ENCODE assay signal across 12 cellular contexts in the genomic region with DNA sequence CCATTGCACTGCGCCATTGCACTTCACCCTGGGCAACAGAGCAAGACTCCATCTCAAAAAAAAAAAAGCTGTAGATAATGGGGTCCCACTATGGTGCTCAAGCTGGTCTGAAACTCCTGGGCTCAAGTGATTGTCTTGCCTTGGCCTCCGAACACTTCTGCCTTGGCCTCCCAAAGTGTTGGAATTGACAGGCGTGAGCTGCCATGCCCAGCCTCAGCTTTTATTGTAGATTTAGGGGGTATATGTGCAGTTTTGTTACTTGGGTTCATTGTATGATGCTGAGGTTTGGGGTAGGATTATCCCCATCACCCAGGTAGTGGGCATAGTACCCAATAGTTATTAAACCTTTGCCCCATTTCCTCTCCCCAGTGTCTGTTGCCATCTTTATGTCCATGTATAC. TPM values are rescaled to one million over a fixed set of nuclear protein-coding genes. Genes with fewer than 3 reads are reported as not detected.
DNase-seq lines count a peak whose midpoint lies in the region; ATAC-seq, FAIRE-seq and TF ChIP-seq lines count a peak whose summit lies in the region.
"Had no signal": no experiment of that assay in that cellular context is flagged by ENCODE, and none has a peak within 500 bp of the region (broad histone marks: within the 10 kb centered on the region; RNA-seq: fewer than 3 reads in every experiment).

No MANE protein-coding gene starts in this region.

- H3K4me1 ChIP-seq in A549 (peaks cover 20% of the 10 kb centered on the region; the same call in 2 of the 3 replicates), DND-41 (ENCODE audit: insufficient read depth, low read length) (peaks cover 37% of the 10 kb centered on the region), upper lobe of right lung (peaks cover 28% of the 10 kb centered on the region)

- TF ChIP-seq POLR2A in A549 (IDR thresholded peaks at IDR 0.05; ENCODE audit: low read length) = no peak

- no peaks in the 10 kb centered on the region for H3K9me2 ChIP-seq in SU-DHL-6 (replicated peaks; ENCODE audit: insufficient read depth, low read length)

- H3F3A ChIP-seq in SU-DHL-6 (ENCODE audit: insufficient read depth) = peaks cover 91% of the 10 kb centered on the region

- H4K20me1 ChIP-seq in DND-41 (ENCODE audit: insufficient read depth, low read length) = peaks cover 40% of the 10 kb centered on the region
- peaks cover 25% of the 10 kb centered on the region for H4K20me1 ChIP-seq in SU-DHL-6 (ENCODE audit: low read depth, low read length)

- 100% methylated on average over 3 of the region's 3 CpGs for WGBS in A549 (ENCODE audit: missing lambda C conversion rate)

- no peak for TF ChIP-seq EP300 in A549 (IDR thresholded peaks at IDR 0.05)

- H3K9me3 ChIP-seq in A549 = no peaks in the 10 kb centered on the region
- H3K9me3 ChIP-seq in DND-41 (ENCODE audit: insufficient read depth, low read length, severe bottlenecking) = no peaks in the 10 kb centered on the region
- H3K9me3 ChIP-seq in SU-DHL-6 (ENCODE audit: insufficient read depth, low read length) = no peaks in the 10 kb centered on the region
- H3K9me3 ChIP-seq in iPS-18c (ENCODE audit: control insufficient read depth, insufficient read depth, low read length) = peaks cover 4% of the 10 kb centered on the region
- no peaks in the 10 kb centered on the region for H3K9me3 ChIP-seq in upper lobe of right lung

- no peak for TF ChIP-seq RAD21 in A549 (conservative IDR thresholded peaks at IDR 0.05 in 1 of 2, IDR thresholded peaks at IDR 0.05 in 1 of 2)

- no peak overlapping the region for H2AFZ ChIP-seq in DND-41 (ENCODE audit: low read depth, low read length)
- no peak overlapping the region for H2AFZ ChIP-seq in SU-DHL-6 (ENCODE audit: low read depth, low read length, severe bottlenecking)

- CTCF ChIA-PET in A549 (lab: Yijun Ruan, JAX) = interaction anchor here (1.4 kb wide), 1 partner anchor 66 kb away, joined by 6 read pairs; no protein-coding TSS in a partner anchor

- FAIRE-seq in A549 (lab: Jason Lieb, UNC) = no peak

- H3K9ac ChIP-seq in DND-41 (ENCODE audit: low read depth, low read length) (no peak overlapping the region), SU-DHL-6 (ENCODE audit: low read length) (no peak overlapping the region)

- POLR2A ChIA-PET in A549 (lab: Yijun Ruan, JAX) = interaction anchor here (1.3 to 2.0 kb wide), 2 partner anchors 12 to 24 kb away, joined by 3 to 6 read pairs; a partner anchor contains a TSS

- no peak for TF ChIP-seq CTCF in A549 (IDR thresholded peaks at IDR 0.05)
- no peak for TF ChIP-seq CTCF in DND-41 (IDR thresholded peaks at IDR 0.05; ENCODE audit: borderline replicate concordance, extremely low read depth, low read length, poor library complexity, severe bottlenecking)
- no peak for TF ChIP-seq CTCF in SU-DHL-6 (IDR thresholded peaks at IDR 0.05; ENCODE audit: insufficient read depth, low read length, poor library complexity, severe bottlenecking)
- no peak for TF ChIP-seq CTCF in upper lobe of right lung (IDR thresholded peaks at IDR 0.05)

- DNase-seq in A549 (ENCODE audit: low read depth in 1 of 2, low spot score in 1 of 2) = no peak
- no peak for DNase-seq in DND-41
- no peak for DNase-seq in AG08396 (ENCODE audit: low spot score)
- DNase-seq in RPMI8226 = no peak
- no peak for DNase-seq in upper lobe of right lung
- no peak for DNase-seq in ureter (ENCODE audit: low spot score)
- DNase-seq: activated CD4-positive, CD25-positive, alpha-beta regulatory T cell treated with anti-CD3 and anti-CD28 coated beads, Interleukin-2, amount 50 U/mL, for 72 hours; aorta; COR-L47; NCI-H2029 treated with DMSO at 0.1 percent for 48 hours had no signal

- H3K4me3 ChIP-seq in A549 (peak overlapping the region; percentile 99), DND-41 (ENCODE audit: low read depth in 1 of 2, low read length in 2 of 2) (no peak overlapping the region), SU-DHL-6 (ENCODE audit: insufficient read depth, low read length, poor library complexity, severe bottlenecking) (no peak overlapping the region), iPS-18c (ENCODE audit: insufficient read depth, low read depth, low read length) (peak overlapping the region; percentile 2; the same call in 1 of the 2 replicates), upper lobe of right lung (no peak overlapping the region)

- H3K27ac ChIP-seq in A549 (no peak overlapping the region), DND-41 (ENCODE audit: low read length) (no peak overlapping the region), SU-DHL-6 (ENCODE audit: low read depth, low read length) (no peak overlapping the region), upper lobe of right lung (no peak overlapping the region)

- H3K27me3 ChIP-seq in DND-41 (ENCODE audit: insufficient read depth, low read length, poor library complexity) (no peaks in the 10 kb centered on the region), SU-DHL-6 (ENCODE audit: low read length) (no peaks in the 10 kb centered on the region), upper lobe of right lung (no peaks in the 10 kb centered on the region)

- intact Hi-C loops in upper lobe of right lung (cut with DNase I) = loop anchor here (10.0 kb wide), 1 partner anchor 144 kb away; no protein-coding TSS in a partner anchor

- peaks cover 55% of the 10 kb centered on the region for H3K79me2 ChIP-seq in DND-41 (ENCODE audit: insufficient read depth, low read length)
- peaks cover 46% of the 10 kb centered on the region for H3K79me2 ChIP-seq in SU-DHL-6 (ENCODE audit: insufficient read depth, low read length)

- no peak for ATAC-seq in A549
- no peak for ATAC-seq in DND-41 (ENCODE audit: insufficient read depth, low read depth)
- ATAC-seq in upper lobe of right lung = no peak

- H3K36me3 ChIP-seq in DND-41 (ENCODE audit: insufficient read depth, low read length) = peaks cover 53% of the 10 kb centered on the region
- peaks cover 52% of the 10 kb centered on the region for H3K36me3 ChIP-seq in SU-DHL-6 (ENCODE audit: low read length)
- peaks cover 43% of the 10 kb centered on the region for H3K36me3 ChIP-seq in upper lobe of right lung

- H3K4me2 ChIP-seq in A549 = peak overlapping the region; percentile 99
- H3K4me2 ChIP-seq in DND-41 (ENCODE audit: insufficient read depth, low read length) = peak overlapping the region; percentile 88; the same call in 1 of the 2 replicates
- H3K4me2 ChIP-seq in SU-DHL-6 (ENCODE audit: low read depth, low read length, poor library complexity, severe bottlenecking) = peak overlapping the region; percentile 14

TF ChIP-seq in A549, 52 proteins besides CTCF, POLR2A, EP300 and RAD21 (continues in another document):
- TF ChIP-seq POLR2AphosphoS2 (conservative IDR thresholded peaks at IDR 0.05; ENCODE audit: low read length) = no peak
- TF ChIP-seq EHF (CRISPR knock-in tag; IDR thresholded peaks at IDR 0.05) = no peak
- no peak for TF ChIP-seq CEBPB (IDR thresholded peaks at IDR 0.05)
- no peak for TF ChIP-seq CBX8 (IDR thresholded peaks at IDR 0.05)
- no peak for TF ChIP-seq BHLHE40 (IDR thresholded peaks at IDR 0.05; ENCODE audit: low read depth, low read length)
- no peak for TF ChIP-seq HOXA7 (CRISPR knock-in tag; IDR thresholded peaks at IDR 0.05)
- no peak for TF ChIP-seq ZNF302 (CRISPR knock-in tag; IDR thresholded peaks at IDR 0.05)
- TF ChIP-seq CBX2 (IDR thresholded peaks at IDR 0.05; ENCODE audit: borderline replicate concordance, low read depth) = no peak
- no peak for TF ChIP-seq ZFP36 (IDR thresholded peaks at IDR 0.05; ENCODE audit: borderline replicate concordance, partially characterized antibody)

RNA-seq across cellular contexts. Expression of a gene that starts 11.4 kb away (rescaled TPM):
- polyA plus RNA-seq in A549 (2011; rRNA removed) (52.7 and 70.6 TPM in 2 replicates), A549 (2017; fragmentation: RNase III; extraction: RNeasy Plus Mini Kit Qiagen cat#74134 plus additional on column Dnase treatment) (56.7 to 125 TPM (median 98.6 TPM) in 3 replicates)
- 142 and 160 TPM in 2 replicates for polyA plus RNA-seq in A549 (2012; cell fraction: cytosol; rRNA removed)
- 253 and 414 TPM in 2 replicates for polyA plus RNA-seq in A549 (2012; cell fraction: nucleus; rRNA removed)
- polyA minus RNA-seq in A549 (2011; rRNA and poly(A)+ RNA removed) = 59.4 and 75.7 TPM in 2 replicates
- total RNA-seq in upper lobe of right lung (112 TPM), ureter (163 TPM)

RNA-seq across cellular contexts. Expression of a gene that starts 23.6 kb away (rescaled TPM):
- polyA plus RNA-seq in A549 (2011; rRNA removed) (88.2 and 122 TPM in 2 replicates), A549 (2017; fragmentation: RNase III; extraction: RNeasy Plus Mini Kit Qiagen cat#74134 plus additional on column Dnase treatment) (129 to 204 TPM (median 194 TPM) in 3 replicates)
- 373 and 433 TPM in 2 replicates for polyA plus RNA-seq in A549 (2012; cell fraction: cytosol; rRNA removed)
- 595 and 923 TPM in 2 replicates for polyA plus RNA-seq in A549 (2012; cell fraction: nucleus; rRNA removed)
- 70.9 and 89.7 TPM in 2 replicates for polyA minus RNA-seq in A549 (2011; rRNA and poly(A)+ RNA removed)
- total RNA-seq in upper lobe of right lung (150 TPM), ureter (191 TPM)

RNA-seq across cellular contexts. Expression of a gene that starts 23.7 kb away (rescaled TPM):
- polyA plus RNA-seq in A549 (2011; rRNA removed) = 15.8 and 20.6 TPM in 2 replicates
- 14.4 and 16.9 TPM in 2 replicates for polyA plus RNA-seq in A549 (2012; cell fraction: cytosol; rRNA removed)
- 18.6 and 20.0 TPM in 2 replicates for polyA plus RNA-seq in A549 (2012; cell fraction: nucleus; rRNA removed)
- polyA plus RNA-seq in A549 (2017; fragmentation: RNase III; extraction: RNeasy Plus Mini Kit Qiagen cat#74134 plus additional on column Dnase treatment) = 12.8 to 19.2 TPM (median 16.0 TPM) in 3 replicates
- 13.0 and 16.0 TPM in 2 replicates for polyA minus RNA-seq in A549 (2011; rRNA and poly(A)+ RNA removed)
- 81.0 TPM for total RNA-seq in upper lobe of right lung
- total RNA-seq in ureter = 29.2 TPM

RNA-seq across cellular contexts. Expression of a gene that starts 23.9 kb away (rescaled TPM):
- polyA plus RNA-seq in A549 (2011; rRNA removed) = 1.2 and 1.6 TPM in 2 replicates
- 0.67 and 0.70 TPM in 2 replicates for polyA plus RNA-seq in A549 (2012; cell fraction: cytosol; rRNA removed)
- 0.50 and 0.70 TPM in 2 replicates for polyA plus RNA-seq in A549 (2012; cell fraction: nucleus; rRNA removed)
- 1.2 to 1.7 TPM (median 1.4 TPM) in 3 replicates for polyA plus RNA-seq in A549 (2017; fragmentation: RNase III; extraction: RNeasy Plus Mini Kit Qiagen cat#74134 plus additional on column Dnase treatment)
- polyA minus RNA-seq in A549 (2011; rRNA and poly(A)+ RNA removed) = 1.4 and 1.6 TPM in 2 replicates
- 2.0 TPM for total RNA-seq in upper lobe of right lung
- 1.7 TPM for total RNA-seq in ureter

RNA-seq across cellular contexts. Expression of a gene that starts 32.2 kb away (rescaled TPM):
- 54.7 and 73.8 TPM in 2 replicates for polyA plus RNA-seq in A549 (2011; rRNA removed)
- 93.2 and 93.8 TPM in 2 replicates for polyA plus RNA-seq in A549 (2012; cell fraction: cytosol; rRNA removed)
- 45.7 and 47.3 TPM in 2 replicates for polyA plus RNA-seq in A549 (2012; cell fraction: nucleus; rRNA removed)
- polyA plus RNA-seq in A549 (2017; fragmentation: RNase III; extraction: RNeasy Plus Mini Kit Qiagen cat#74134 plus additional on column Dnase treatment) = 58.9 to 65.3 TPM (median 59.6 TPM) in 3 replicates
- polyA minus RNA-seq in A549 (2011; rRNA and poly(A)+ RNA removed) = 49.2 and 60.8 TPM in 2 replicates
- 30.8 TPM for total RNA-seq in upper lobe of right lung
- total RNA-seq in ureter = 35.6 TPM

Comparison
In these comparisons a context has a peak if more than half of its experiments do, and no peak if none do; other contexts are left out.
1. H3K4me2 ChIP-seq: peak in every context shown above with its lines; median percentile 99 in A549; 88 in DND-41; 14 in SU-DHL-6.
2. H3K4me3 ChIP-seq: peak in A549 (single experiment) and iPS-18c (single experiment); none in DND-41 (0 of 2), SU-DHL-6 (single experiment) and upper lobe of right lung (single experiment).